In the genomic region with DNA sequence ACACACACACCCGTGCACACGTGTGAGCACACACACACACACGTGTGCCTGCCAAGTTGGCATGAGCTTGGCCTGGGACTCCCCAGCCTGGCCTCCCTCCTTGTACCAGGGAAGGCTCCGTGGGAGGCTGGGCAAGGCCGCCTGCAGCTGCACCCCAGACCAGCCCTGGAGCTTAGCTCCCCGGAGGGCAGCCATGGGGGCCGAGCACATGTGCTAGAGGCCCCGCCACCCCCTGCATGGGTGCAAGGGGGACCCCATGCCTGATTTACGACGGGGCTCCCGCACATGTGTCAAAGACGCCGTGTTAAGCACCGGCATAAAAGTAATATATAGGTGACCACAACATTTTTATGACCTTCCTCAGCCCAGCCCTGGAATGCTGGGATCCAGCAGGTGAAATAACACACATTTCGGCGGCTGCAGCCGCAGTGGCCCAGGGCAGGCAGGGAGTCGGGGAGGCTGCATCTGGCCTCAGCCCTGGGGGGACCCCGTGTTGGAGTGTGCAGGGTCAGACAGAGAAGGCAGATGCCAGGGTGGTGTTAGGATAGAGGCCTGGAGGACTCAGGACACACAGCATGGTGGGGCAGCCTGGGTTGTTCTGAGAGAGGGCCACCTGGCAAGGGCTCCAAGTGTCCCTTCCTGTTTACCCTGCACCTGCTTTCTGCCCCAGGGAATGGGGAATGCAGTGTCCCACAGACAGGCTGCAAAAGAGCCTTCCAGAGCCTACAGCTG, we compare ENCODE assay signal across 11 cellular contexts. TPM values are rescaled to one million over a fixed set of nuclear protein-coding genes. Genes with fewer than 3 reads are reported as not detected.
A peak's percentile ranks its signal among the peaks of the same experiment; 100 is the strongest.
DNase-seq lines count a peak whose midpoint lies in the region; TF ChIP-seq lines count a peak whose summit lies in the region.
"Had no signal": no experiment of that assay in that cellular context is flagged by ENCODE, and none has a peak within 500 bp of the region (broad histone marks: within the 10 kb centered on the region; RNA-seq: fewer than 3 reads in every experiment).

No MANE protein-coding gene starts in this region.

- CTCF ChIA-PET in HEK293 (lab: Yijun Ruan, JAX): no interaction called here

- H3K4me2 ChIP-seq in osteoblast (ENCODE audit: insufficient read depth, low read length): no peak overlapping the region

- TF ChIP-seq CTCF in HEK293 (tag by site-specific recombination; IDR thresholded peaks at IDR 0.05): no peak
- no peak for TF ChIP-seq CTCF in coronary artery (IDR thresholded peaks at IDR 0.05)
- TF ChIP-seq CTCF in osteoblast (IDR thresholded peaks at IDR 0.05; ENCODE audit: extremely low read depth, low read depth, low read length): no peak

- H2AFZ ChIP-seq in osteoblast (ENCODE audit: low read length): no peak overlapping the region

- H3K4me3 ChIP-seq in HEK293 (ENCODE audit: low read depth, low read length) (no peak overlapping the region), coronary artery (no peak overlapping the region), osteoblast (ENCODE audit: insufficient read depth, low read length) (no peak overlapping the region)
- H3K4me3 ChIP-seq: heart right ventricle had no signal

- no peaks in the 10 kb centered on the region for H3K36me3 ChIP-seq in HEK293 (ENCODE audit: control insufficient read depth in 2 of 2, insufficient read depth in 1 of 2, low read length in 2 of 2)
- no peaks in the 10 kb centered on the region for H3K36me3 ChIP-seq in osteoblast (ENCODE audit: insufficient read depth, low read length)
- H3K36me3 ChIP-seq: heart right ventricle had no signal

- H3K4me1 ChIP-seq in HEK293 (ENCODE audit: control insufficient read depth, insufficient read depth, low read length) (no peaks in the 10 kb centered on the region), osteoblast (ENCODE audit: insufficient read depth, low read length) (no peaks in the 10 kb centered on the region)

- no peaks in the 10 kb centered on the region for H4K20me1 ChIP-seq in osteoblast (ENCODE audit: insufficient read depth, low read length)

- no peak overlapping the region for H3K27ac ChIP-seq in HEK293 (ENCODE audit: extremely low read depth, low read depth, low read length)
- H3K27ac ChIP-seq in coronary artery: no peak overlapping the region
- H3K27ac ChIP-seq in osteoblast (ENCODE audit: low read depth, low read length): no peak overlapping the region
- H3K27ac ChIP-seq: heart right ventricle had no signal

- H3K27me3 ChIP-seq in osteoblast (ENCODE audit: insufficient read depth, low read length): no peaks in the 10 kb centered on the region

- no peaks in the 10 kb centered on the region for H3K79me2 ChIP-seq in osteoblast (ENCODE audit: insufficient read depth, low read length)

- DNase-seq in 8988T (peak; percentile 15), coronary artery (ENCODE audit: low spot score) (peak; percentile 60), osteoblast (ENCODE audit: insufficient read length, low spot score, missing footprints) (peak; percentile 74), NCI-H1694 (lab: John Stamatoyannopoulos, UW) (no peak), T-helper 2 cell (no peak), SKM-1 treated with dmso at 0.1 percent for 144 hours (lab: John Stamatoyannopoulos, UW; ENCODE audit: unreplicated experiment) (no peak), NCI-H1105 treated with DMSO at 0.1 percent for 48 hours (lab: John Stamatoyannopoulos, UW) (no peak)
- DNase-seq: mesenchymal stem cell, RPMI8226 had no signal

- H3K9me3 ChIP-seq in HEK293 (ENCODE audit: control insufficient read depth, insufficient read depth, low read depth, low read length): no peaks in the 10 kb centered on the region
- no peaks in the 10 kb centered on the region for H3K9me3 ChIP-seq in osteoblast (ENCODE audit: low read depth, low read length)
- H3K9me3 ChIP-seq: heart right ventricle had no signal

- POLR2A ChIA-PET in HEK293 (lab: Yijun Ruan, JAX): no interaction called here

TF ChIP-seq in HEK293, 187 proteins besides CTCF, POLR2A, EP300 and RAD21:
- no peak for TF ChIP-seq ZNF629 (tag by site-specific recombination; IDR thresholded peaks at IDR 0.05)
- peak; percentile 86 for TF ChIP-seq ZXDB (tag by site-specific recombination; IDR thresholded peaks at IDR 0.05)
- TF ChIP-seq, protein P1, sequence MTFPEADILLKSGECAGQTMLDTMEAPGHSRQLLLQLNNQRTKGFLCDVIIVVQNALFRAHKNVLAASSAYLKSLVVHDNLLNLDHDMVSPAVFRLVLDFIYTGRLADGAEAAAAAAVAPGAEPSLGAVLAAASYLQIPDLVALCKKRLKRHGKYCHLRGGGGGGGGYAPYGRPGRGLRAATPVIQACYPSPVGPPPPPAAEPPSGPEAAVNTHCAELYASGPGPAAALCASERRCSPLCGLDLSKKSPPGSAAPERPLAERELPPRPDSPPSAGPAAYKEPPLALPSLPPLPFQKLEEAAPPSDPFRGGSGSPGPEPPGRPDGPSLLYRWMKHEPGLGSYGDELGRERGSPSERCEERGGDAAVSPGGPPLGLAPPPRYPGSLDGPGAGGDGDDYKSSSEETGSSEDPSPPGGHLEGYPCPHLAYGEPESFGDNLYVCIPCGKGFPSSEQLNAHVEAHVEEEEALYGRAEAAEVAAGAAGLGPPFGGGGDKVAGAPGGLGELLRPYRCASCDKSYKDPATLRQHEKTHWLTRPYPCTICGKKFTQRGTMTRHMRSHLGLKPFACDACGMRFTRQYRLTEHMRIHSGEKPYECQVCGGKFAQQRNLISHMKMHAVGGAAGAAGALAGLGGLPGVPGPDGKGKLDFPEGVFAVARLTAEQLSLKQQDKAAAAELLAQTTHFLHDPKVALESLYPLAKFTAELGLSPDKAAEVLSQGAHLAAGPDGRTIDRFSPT (tag by site-specific recombination; IDR thresholded peaks at IDR 0.05): no peak
- TF ChIP-seq ZIC2 (tag by site-specific recombination; IDR thresholded peaks at IDR 0.05): peak; percentile 96
- no peak for TF ChIP-seq ZNF658 (tag by site-specific recombination; IDR thresholded peaks at IDR 0.05)
- TF ChIP-seq GLI2 (tag by site-specific recombination; IDR thresholded peaks at IDR 0.05; ENCODE audit: borderline replicate concordance, low read depth): no peak
- TF ChIP-seq GLIS2 (tag by site-specific recombination; IDR thresholded peaks at IDR 0.05): peak; percentile 56
- peak; percentile 86 for TF ChIP-seq GLIS1 (tag by site-specific recombination; IDR thresholded peaks at IDR 0.05)
- no peak for TF ChIP-seq KLF7 (tag by site-specific recombination; IDR thresholded peaks at IDR 0.05; ENCODE audit: borderline replicate concordance)

RNA-seq across cellular contexts. Expression of gene WNT9A, which starts 56.3 kb away (rescaled TPM):
- total RNA-seq in osteoblast: 0.36 and 0.88 TPM in 2 replicates

Comparison
In these comparisons a context has a peak if more than half of its experiments do, and no peak if none do; other contexts are left out.
1. DNase-seq: peak in 8988T (single experiment), coronary artery (single experiment) and osteoblast (single experiment); none in NCI-H1694 (single experiment), T-helper 2 cell (0 of 5), SKM-1 treated with dmso at 0.1 percent for 144 hours (single experiment) and NCI-H1105 treated with DMSO at 0.1 percent for 48 hours (single experiment).